Comparison of ENCODE assay signal across 19 cellular contexts in the genomic region with DNA sequence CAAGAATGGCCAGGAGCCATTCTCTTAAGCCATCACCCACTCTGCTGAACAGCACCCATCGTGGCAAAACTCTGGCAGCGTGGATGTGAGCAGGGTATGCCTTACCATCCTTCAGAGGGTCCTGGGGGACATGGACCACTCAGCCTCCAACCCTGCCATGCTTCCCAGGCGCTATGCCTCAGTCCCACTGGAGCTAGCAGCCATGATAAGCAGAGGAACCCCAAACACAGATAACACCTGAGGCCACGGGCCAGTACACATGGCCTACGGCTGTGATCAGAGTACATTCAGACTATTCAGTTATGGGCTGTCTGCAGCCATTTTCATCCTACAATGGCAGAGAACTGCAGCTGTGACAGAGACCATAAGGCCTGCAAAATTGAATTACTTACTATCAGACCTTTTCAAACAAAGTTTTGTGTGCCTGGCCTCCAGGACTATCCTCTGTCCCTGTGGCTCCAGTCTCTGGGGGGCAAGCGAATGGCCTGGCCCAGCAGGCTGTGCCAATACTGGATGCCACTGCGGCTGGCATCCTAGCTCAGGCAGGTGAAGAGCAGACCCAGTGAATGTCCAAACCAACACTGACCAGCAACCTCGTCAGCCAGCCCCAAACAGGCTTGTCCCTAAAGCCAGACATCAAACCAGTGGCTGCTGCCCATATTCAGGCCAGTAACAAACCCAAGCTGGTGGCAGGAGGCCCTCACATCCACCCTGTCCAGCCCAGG.
"Had no signal": no experiment of that assay in that cellular context is flagged by ENCODE, and none has a peak within 500 bp of the region (broad histone marks: within the 10 kb centered on the region; RNA-seq: fewer than 3 reads in every experiment).

No MANE protein-coding gene starts in this region.

- ATAC-seq: activated T-cell treated with anti-CD3 and anti-CD28 coated beads, Interleukin-2, amount 50 U/mL, for 72 hours; gastroesophageal sphincter; stimulated activated naive CD8-positive, alpha-beta T cell treated with anti-CD3 and anti-CD28 coated beads, Interleukin-15, Interleukin-2, amounts not matched to agents 100 U/mL and 50 U/mL, for 24 hours had no signal

- H3K27me3 ChIP-seq: ascending aorta, gastroesophageal sphincter, pancreas, transverse colon had no signal

- DNase-seq: activated CD4-positive, alpha-beta T cell treated with anti-CD3 and anti-CD28 coated beads for 1 hour; activated CD8-positive, alpha-beta memory T cell treated with anti-CD3 and anti-CD28 coated beads for 24 hours; activated CD8-positive, alpha-beta memory T cell treated with anti-CD3 and anti-CD28 coated beads, Interleukin-2, amount 50 U/mL, for 48 hours; activated effector memory CD4-positive, alpha-beta T cell treated with anti-CD3 and anti-CD28 coated beads, Interleukin-2, amount 50 U/mL, for 16 hours; activated naive CD4-positive, alpha-beta T cell treated with anti-CD3 and anti-CD28 coated beads, Interleukin-2, amount 50 U/mL, for 16 hours; activated T-cell treated with anti-CD3 and anti-CD28 coated beads, Interleukin-2, amount 50 U/mL, for 72 hours; cerebellar nuclear complex; effector CD4-positive, alpha-beta T cell; midbrain; naive B cell; stimulated activated CD4-positive, alpha-beta T cell treated with anti-CD3 and anti-CD28 coated beads, Interleukin-12 subunit alpha, Interleukin-12 subunit beta, amount 100 ng/mL, for 4 hours; stimulated activated CD4-positive, alpha-beta T cell treated with anti-CD3 and anti-CD28 coated beads, Interleukin-2, amount 100 ng/mL, for 24 hours; stimulated activated naive CD8-positive, alpha-beta T cell treated with anti-CD3 and anti-CD28 coated beads, Interleukin-15, Interleukin-2, amounts not matched to agents 100 U/mL and 50 U/mL, for 24 hours; transverse colon; WERI-Rb-1 had no signal

- H3K4me3 Mint-ChIP-seq: activated T-cell treated with anti-CD3 and anti-CD28 coated beads, Interleukin-2, amount 50 U/mL, for 72 hours; naive B cell; neural crest cell had no signal

- H3K4me1 ChIP-seq: pancreas, transverse colon had no signal

- H3K9me3 ChIP-seq: ascending aorta, gastroesophageal sphincter, pancreas, transverse colon had no signal

- H3K27ac Mint-ChIP-seq: activated T-cell treated with anti-CD3 and anti-CD28 coated beads, Interleukin-2, amount 50 U/mL, for 72 hours had no signal

- H3K4me3 ChIP-seq: ascending aorta, gastroesophageal sphincter, pancreas, transverse colon had no signal

- H3K36me3 ChIP-seq: ascending aorta, gastroesophageal sphincter, pancreas, transverse colon had no signal

- FAIRE-seq: pancreas had no signal

- H3K36me3 Mint-ChIP-seq: naive B cell had no signal

- H3K9me3 Mint-ChIP-seq: activated T-cell treated with anti-CD3 and anti-CD28 coated beads, Interleukin-2, amount 50 U/mL, for 72 hours had no signal

- H3K27ac ChIP-seq: ascending aorta, gastroesophageal sphincter, pancreas, transverse colon, WERI-Rb-1 had no signal
